Comparison of ENCODE assay signal across 9 cellular contexts in the genomic region with DNA sequence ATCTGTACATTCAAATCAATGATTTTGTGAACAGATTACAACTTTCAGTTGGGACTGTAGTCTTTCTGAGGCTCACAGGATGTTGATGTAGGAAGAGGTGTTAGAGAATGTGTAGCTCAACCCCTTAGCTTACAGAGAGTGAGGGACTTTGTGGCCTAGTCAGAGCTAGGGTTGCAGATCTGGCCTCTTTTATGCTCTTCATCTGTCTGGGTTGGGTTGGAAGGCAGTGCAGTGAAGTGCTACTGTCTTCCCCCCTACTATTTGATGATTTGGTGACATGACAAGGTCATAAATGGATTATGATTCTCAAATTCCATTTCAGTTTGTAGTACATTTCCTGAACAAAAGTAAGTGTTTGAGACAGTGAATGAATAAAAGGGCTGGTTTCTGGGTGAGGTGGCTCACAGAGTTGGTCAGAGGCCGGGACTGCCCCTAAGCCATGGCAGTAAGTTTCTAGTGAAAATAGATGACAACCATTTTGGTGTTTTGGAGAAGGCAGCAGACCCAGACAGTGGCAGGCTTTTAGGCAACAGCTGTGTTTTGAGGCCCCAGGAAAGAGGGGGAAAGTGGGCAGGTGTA. TPM values are rescaled to one million over a fixed set of nuclear protein-coding genes. Genes with fewer than 3 reads are reported as not detected.
DNase-seq lines count a peak whose midpoint lies in the region; ATAC-seq and TF ChIP-seq lines count a peak whose summit lies in the region.
"Had no signal": no experiment of that assay in that cellular context is flagged by ENCODE, and none has a peak within 500 bp of the region (broad histone marks: within the 10 kb centered on the region; RNA-seq: fewer than 3 reads in every experiment).

No MANE protein-coding gene starts in this region.

- dilution Hi-C loops in mammary epithelial cell (cut with HindIII; ENCODE audit: low sequenced_read_pairs): no loop called here

- intact Hi-C loops in mammary epithelial cell (cut with micrococcal nuclease): no loop called here

- H3K36me3 ChIP-seq in RWPE2 (ENCODE audit: low read depth) (peaks cover 9% of the 10 kb centered on the region), mammary epithelial cell (ENCODE audit: insufficient read depth, low read length) (peaks cover 7% of the 10 kb centered on the region), HAP-1 (replicated peaks) (no peaks in the 10 kb centered on the region)

- peaks cover 12% of the 10 kb centered on the region for H4K20me1 ChIP-seq in mammary epithelial cell (ENCODE audit: insufficient read depth, low read length)

- H3K27ac ChIP-seq in RWPE2 (ENCODE audit: poor library complexity, severe bottlenecking) (peak overlapping the region; percentile 37), mammary epithelial cell (ENCODE audit: insufficient read depth, low read depth, low read length) (no peak overlapping the region)
- H3K27ac ChIP-seq: VCaP had no signal

- H3K9me3 ChIP-seq in RWPE2 (ENCODE audit: severe bottlenecking) (no peaks in the 10 kb centered on the region), mammary epithelial cell (replicated peaks; ENCODE audit: insufficient read depth, low read length) (no peaks in the 10 kb centered on the region), HAP-1 (no peaks in the 10 kb centered on the region)

- H3K79me2 ChIP-seq in mammary epithelial cell (ENCODE audit: insufficient read depth, low read length): peaks cover 100% of the 10 kb centered on the region

- BruUV-seq in mammary epithelial cell (replicated peaks; lab: Mats Ljungman, UMichigan): no TSS peak

- H3K4me3 ChIP-seq in RWPE2 (ENCODE audit: severe bottlenecking) (no peak overlapping the region), mammary epithelial cell (replicated peaks in 1 of 3; ENCODE audit: insufficient read depth in 1 of 3, low read depth in 2 of 3, low read length in 3 of 3) (no peak overlapping the region), HAP-1 (no peak overlapping the region)

- DNase-seq in RWPE2 (ENCODE audit: low spot score) (no peak), mammary epithelial cell (peak; percentile 52), HAP-1 (ENCODE audit: low spot score in 2 of 2) (no peak), CD1c-positive myeloid dendritic cell (ENCODE audit: extremely low spot score) (no peak)
- DNase-seq in stimulated activated CD4-positive, alpha-beta T cell treated with anti-CD3 and anti-CD28 coated beads, Interleukin-1b, Interleukin-23, amount 100 ng/mL, for 48 hours: peak; percentile 81
- DNase-seq: cortex of kidney had no signal

- CTCF ChIA-PET in mammary epithelial cell (lab: Charles Lee; ENCODE audit: low non-redundant PET): no interaction called here

- 90% methylated on average over 1 of the region's 1 CpG for WGBS in mammary epithelial cell (ENCODE audit: low coverage, missing lambda C conversion rate)

- H3K27me3 ChIP-seq in RWPE2 (ENCODE audit: insufficient read depth, poor library complexity, severe bottlenecking): no peaks in the 10 kb centered on the region
- no peaks in the 10 kb centered on the region for H3K27me3 ChIP-seq in mammary epithelial cell (ENCODE audit: insufficient read depth, low read length)
- H3K27me3 ChIP-seq in HAP-1 (ENCODE audit: low read depth): no peaks in the 10 kb centered on the region

- in situ Hi-C loops in mammary epithelial cell (cut with MboI; ENCODE audit: low sequenced_read_pairs in 2 of 2): no loop called here
- in situ Hi-C loops in HAP-1 (cut with MboI; ENCODE audit: low sequenced_read_pairs): no loop called here

- no peak overlapping the region for H3K4me2 ChIP-seq in mammary epithelial cell (ENCODE audit: insufficient read depth, low read depth, low read length)

- peak; percentile 49 for ATAC-seq in GM19023 (IDR thresholded peaks at IDR 0.05; ENCODE audit: unreplicated experiment)
- peak; percentile 35; the same call in 2 of the 3 replicates for ATAC-seq in RWPE2 (ENCODE audit: low read depth)
- no peak for ATAC-seq in GM21381 (IDR thresholded peaks at IDR 0.05; ENCODE audit: unreplicated experiment)

- no peak overlapping the region for H3K9ac ChIP-seq in mammary epithelial cell (ENCODE audit: insufficient read depth, low read length)

- no peak for TF ChIP-seq CTCF in RWPE2 (IDR thresholded peaks at IDR 0.05; ENCODE audit: poor library complexity, severe bottlenecking)
- no peak for TF ChIP-seq CTCF in mammary epithelial cell (conservative IDR thresholded peaks at IDR 0.05 in 1 of 2, IDR thresholded peaks at IDR 0.05 in 1 of 2; ENCODE audit: extremely low read depth in 1 of 2, insufficient read depth in 1 of 2, low read depth in 1 of 2, low read length in 2 of 2)

- no peak overlapping the region for H2AFZ ChIP-seq in mammary epithelial cell (ENCODE audit: low read depth, low read length)

- H3K4me1 ChIP-seq in RWPE2 (ENCODE audit: insufficient read depth, poor library complexity, severe bottlenecking) (peaks cover 11% of the 10 kb centered on the region), mammary epithelial cell (ENCODE audit: insufficient read depth, low read length) (peaks cover 18% of the 10 kb centered on the region), HAP-1 (peaks cover 3% of the 10 kb centered on the region; the same call in 1 of the 2 replicates)

RNA-seq across cellular contexts. Expression of gene MAP4K4, which starts 21.6 kb away (rescaled TPM):
- 100 to 1,000 TPM in 1 of 2 donors, 10 to 100 TPM in 1; 65.2 to 212 TPM for total RNA-seq in mammary epithelial cell
- 119 TPM for polyA plus RNA-seq in mammary epithelial cell
- 294 TPM for polyA minus RNA-seq in mammary epithelial cell

Comparison
In these comparisons a context has a peak if more than half of its experiments do, and no peak if none do; other contexts are left out.
1. DNase-seq: peak in mammary epithelial cell (single experiment) and stimulated activated CD4-positive, alpha-beta T cell treated with anti-CD3 and anti-CD28 coated beads, Interleukin-1b, Interleukin-23, amount 100 ng/mL, for 48 hours (single experiment); none in RWPE2 (single experiment), HAP-1 (0 of 2) and CD1c-positive myeloid dendritic cell (single experiment).